Comparison of ENCODE assay signal across 1 cellular context in the genomic region with DNA sequence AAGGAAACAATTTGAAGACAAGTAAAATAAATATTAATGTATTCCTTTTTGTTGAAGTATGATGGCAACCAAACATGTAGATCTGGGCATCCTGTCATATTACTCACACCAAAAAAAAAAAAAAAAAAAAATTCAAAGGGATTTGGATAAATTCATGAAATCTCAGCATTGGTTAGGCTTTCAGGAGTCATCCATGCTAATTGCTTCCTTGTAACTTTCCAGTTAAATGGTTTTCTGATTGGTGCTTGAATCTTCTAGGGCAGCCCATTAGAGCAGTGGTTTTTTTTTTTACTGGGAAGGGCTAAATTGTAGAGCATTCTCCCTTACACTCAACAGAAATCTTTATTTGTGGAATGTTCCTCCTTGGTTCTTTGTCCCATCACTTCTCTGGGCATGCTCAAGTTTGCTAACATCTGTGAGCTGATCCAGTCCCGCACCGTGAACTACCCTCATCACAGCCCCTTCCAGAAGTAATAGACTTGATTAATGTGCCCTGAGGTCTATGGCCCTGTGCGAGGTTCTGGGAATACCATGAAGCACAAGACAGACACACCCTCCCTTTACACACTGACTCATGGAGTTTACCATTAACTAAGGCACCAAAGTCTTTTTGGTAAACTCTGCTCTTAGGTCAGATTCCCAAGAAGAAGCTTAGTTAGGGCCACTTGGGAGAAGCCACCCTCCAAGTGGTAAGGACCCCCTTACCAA.
TF ChIP-seq lines count a peak whose summit lies in the region.

No MANE protein-coding gene starts in this region.

TF ChIP-seq in A549, 52 proteins besides CTCF, POLR2A, EP300 and RAD21 (continued from another document):
- TF ChIP-seq, protein P1, sequence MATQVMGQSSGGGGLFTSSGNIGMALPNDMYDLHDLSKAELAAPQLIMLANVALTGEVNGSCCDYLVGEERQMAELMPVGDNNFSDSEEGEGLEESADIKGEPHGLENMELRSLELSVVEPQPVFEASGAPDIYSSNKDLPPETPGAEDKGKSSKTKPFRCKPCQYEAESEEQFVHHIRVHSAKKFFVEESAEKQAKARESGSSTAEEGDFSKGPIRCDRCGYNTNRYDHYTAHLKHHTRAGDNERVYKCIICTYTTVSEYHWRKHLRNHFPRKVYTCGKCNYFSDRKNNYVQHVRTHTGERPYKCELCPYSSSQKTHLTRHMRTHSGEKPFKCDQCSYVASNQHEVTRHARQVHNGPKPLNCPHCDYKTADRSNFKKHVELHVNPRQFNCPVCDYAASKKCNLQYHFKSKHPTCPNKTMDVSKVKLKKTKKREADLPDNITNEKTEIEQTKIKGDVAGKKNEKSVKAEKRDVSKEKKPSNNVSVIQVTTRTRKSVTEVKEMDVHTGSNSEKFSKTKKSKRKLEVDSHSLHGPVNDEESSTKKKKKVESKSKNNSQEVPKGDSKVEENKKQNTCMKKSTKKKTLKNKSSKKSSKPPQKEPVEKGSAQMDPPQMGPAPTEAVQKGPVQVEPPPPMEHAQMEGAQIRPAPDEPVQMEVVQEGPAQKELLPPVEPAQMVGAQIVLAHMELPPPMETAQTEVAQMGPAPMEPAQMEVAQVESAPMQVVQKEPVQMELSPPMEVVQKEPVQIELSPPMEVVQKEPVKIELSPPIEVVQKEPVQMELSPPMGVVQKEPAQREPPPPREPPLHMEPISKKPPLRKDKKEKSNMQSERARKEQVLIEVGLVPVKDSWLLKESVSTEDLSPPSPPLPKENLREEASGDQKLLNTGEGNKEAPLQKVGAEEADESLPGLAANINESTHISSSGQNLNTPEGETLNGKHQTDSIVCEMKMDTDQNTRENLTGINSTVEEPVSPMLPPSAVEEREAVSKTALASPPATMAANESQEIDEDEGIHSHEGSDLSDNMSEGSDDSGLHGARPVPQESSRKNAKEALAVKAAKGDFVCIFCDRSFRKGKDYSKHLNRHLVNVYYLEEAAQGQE (IDR thresholded peaks at IDR 0.05): no peak
